8 cellular contexts compared by ENCODE assay signal in genomic region chr20:34522969-34523871, GRCh38. TPM values are rescaled to one million over a fixed set of nuclear protein-coding genes. Genes with fewer than 3 reads are reported as not detected.
DNase-seq lines count a peak whose midpoint lies in the region; ATAC-seq and TF ChIP-seq lines count a peak whose summit lies in the region.

No MANE protein-coding gene starts in this region.

- H3K9me3 Mint-ChIP-seq in Calu3 (ENCODE audit: low read depth, unreplicated experiment): no peaks in the 10 kb centered on the region

- TF ChIP-seq CTCF in Calu3 (IDR thresholded peaks at IDR 0.05; ENCODE audit: unreplicated experiment) (peak; percentile 88), IMR-90 (conservative IDR thresholded peaks at IDR 0.05; ENCODE audit: low read depth, low read length) (peak; percentile 72)

- dilution Hi-C loops in IMR-90 (cut with HindIII; ENCODE audit: low sequenced_read_pairs, unreplicated experiment): no loop called here

- DNase-seq in Calu3: peak; percentile 84
- DNase-seq in IMR-90: peak; percentile 81
- DNase-seq in SW 1271 (lab: John Stamatoyannopoulos, UW): peak; percentile 52 to 83
- DNase-seq in astrocyte of the hippocampus (ENCODE audit: low read depth, low spot score): peak; percentile 81
- peak; percentile 90 for DNase-seq in islet precursor cell
- peak; percentile 32 to 41 for DNase-seq in stimulated activated CD4-positive, alpha-beta T cell treated with anti-CD3 and anti-CD28 coated beads, Interleukin-15, amount 100 ng/mL, for 48 hours (ENCODE audit: low read depth in 2 of 2)

- in situ Hi-C loops in IMR-90 (cut with MboI; ENCODE audit: low sequenced_read_pairs): no loop called here

- TF ChIP-seq RAD21 in IMR-90 (IDR thresholded peaks at IDR 0.05; ENCODE audit: low read length): peak; percentile 82

- peaks cover 38 to 77% of the 10 kb centered on the region in 2 experiments for H3K79me1 ChIP-seq in IMR-90 (ENCODE audit: low read depth in 1 of 2, low read length in 2 of 2)

- peak overlapping the region; percentile 91 for H2AK5ac ChIP-seq in IMR-90 (ENCODE audit: low read depth, low read length)

- no peak overlapping the region for H3K4me3 ChIP-seq in IMR-90 (ENCODE audit: insufficient read depth, low read depth, low read length)

- H3K56ac ChIP-seq in IMR-90 (ENCODE audit: extremely low read depth, insufficient read depth, low read length): peak overlapping the region; percentile 22

- CTCF ChIA-PET in Calu3 (lab: Charles Lee) (interaction anchor here (0.6 to 2.7 kb wide), 14 partner anchors 9 to 1800 kb away, joined by 3 to 51 read pairs (median 4); partner anchors contain the start of gene AHCY), IMR-90 (lab: Yijun Ruan, JAX) (interaction anchor here (1.2 to 2.9 kb wide), 3 partner anchors 16 to 210 kb away, joined by 3 to 15 read pairs (median 7); no protein-coding TSS in a partner anchor)

- peak overlapping the region; percentile 67 for H2BK120ac ChIP-seq in IMR-90 (ENCODE audit: low read depth, low read length)

- H2BK15ac ChIP-seq in IMR-90 (ENCODE audit: low read depth, low read length): peak overlapping the region; percentile 22; the same call in 2 of the 3 replicates

- peak overlapping the region; percentile 47 for H3K18ac ChIP-seq in IMR-90 (ENCODE audit: low read depth, low read length)

- intact Hi-C loops in Calu3 (cut with micrococcal nuclease; ENCODE audit: unreplicated experiment): loop anchor here (2.0 to 5.0 kb wide), 2 partner anchors 41 to 210 kb away; no protein-coding TSS in a partner anchor
- intact Hi-C loops in IMR-90 (cut with micrococcal nuclease): loop anchor here (2.0 kb wide), 1 partner anchor 210 kb away; no protein-coding TSS in a partner anchor

- H2AK9ac ChIP-seq in IMR-90 (replicated peaks; ENCODE audit: low read depth, low read length, poor library complexity): peak overlapping the region; percentile 18

- H3K27me3 Mint-ChIP-seq in Calu3 (ENCODE audit: unreplicated experiment): no peaks in the 10 kb centered on the region

- peaks cover 41% of the 10 kb centered on the region for H3K9me1 ChIP-seq in IMR-90 (ENCODE audit: insufficient read depth, low read length)

- POLR2A ChIA-PET in IMR-90 (lab: Charles Lee; ENCODE audit: unreplicated experiment): no interaction called here

- H4K91ac ChIP-seq in IMR-90 (ENCODE audit: insufficient read depth, low read depth, low read length): peak overlapping the region; percentile 80

- H3K4me1 ChIP-seq in IMR-90 (ENCODE audit: control insufficient read depth, insufficient read depth, low read length): peaks cover 34% of the 10 kb centered on the region

- WGBS in IMR-90 (ENCODE audit: extremely low coverage in 2 of 2, insufficient read length in 1 of 2), 2 experiments: 25% methylated on average over 5 of the region's 17 CpGs; no CpG with 5 or more reads in 1 of the 2 experiments

- H4K5ac ChIP-seq in IMR-90 (ENCODE audit: low read depth, low read length): peak overlapping the region; percentile 5

- peak overlapping the region; percentile 61 for H2AFZ ChIP-seq in IMR-90 (replicated peaks; ENCODE audit: low read length, poor library complexity)

- no peaks in the 10 kb centered on the region for H3K27me3 ChIP-seq in IMR-90 (ENCODE audit: control insufficient read depth, insufficient read depth, low read length)

- H3K4me1 Mint-ChIP-seq in Calu3 (ENCODE audit: low read depth, unreplicated experiment): peaks cover 71% of the 10 kb centered on the region

- peak overlapping the region; percentile 86 for H3K27ac ChIP-seq in IMR-90 (ENCODE audit: insufficient read depth, low read length)

- H3K9me3 ChIP-seq in IMR-90 (ENCODE audit: control insufficient read depth, insufficient read depth, low read length): no peaks in the 10 kb centered on the region

- peak overlapping the region; percentile 92 for H2BK5ac ChIP-seq in IMR-90 (ENCODE audit: low read depth, low read length, poor library complexity, severe bottlenecking)

- peak overlapping the region; percentile 64 for H3K4me2 ChIP-seq in IMR-90 (ENCODE audit: low read depth, low read length)

- BruUV-seq in Calu3 (replicated peaks; lab: Mats Ljungman, UMichigan): no TSS peak
- no TSS peak for BruUV-seq in IMR-90 (replicated peaks; lab: Mats Ljungman, UMichigan)

- H3K36me3 ChIP-seq in IMR-90 (ENCODE audit: control insufficient read depth, insufficient read depth, low read length): peaks cover 18% of the 10 kb centered on the region

- H3K27ac Mint-ChIP-seq in Calu3 (ENCODE audit: unreplicated experiment): peak overlapping the region; percentile 39

- peak overlapping the region; percentile 2 for H3K9ac ChIP-seq in IMR-90 (ENCODE audit: low read depth, low read length)

- peak overlapping the region; percentile 86 for H3K4ac ChIP-seq in IMR-90 (ENCODE audit: low read depth, low read length)

- H2BK20ac ChIP-seq in IMR-90 (ENCODE audit: low read depth, low read length): peak overlapping the region; percentile 74

- H3K36me3 Mint-ChIP-seq in Calu3 (ENCODE audit: insufficient read depth, unreplicated experiment): peaks cover 58% of the 10 kb centered on the region

- H3K23ac ChIP-seq in IMR-90 (ENCODE audit: low read depth, low read length): peak overlapping the region; percentile 73

- peak overlapping the region; percentile 53 to 64 for H4K8ac ChIP-seq in IMR-90 (ENCODE audit: low read depth in 2 of 2, low read length in 2 of 2)

- ATAC-seq in IMR-90 (ENCODE audit: low read depth) (peak; percentile 8), GM18520 (IDR thresholded peaks at IDR 0.05; ENCODE audit: unreplicated experiment) (no peak), GM21360 (IDR thresholded peaks at IDR 0.05; ENCODE audit: unreplicated experiment) (no peak)

- no peak overlapping the region for H3K4me3 Mint-ChIP-seq in Calu3 (ENCODE audit: low read depth, unreplicated experiment)

- peaks cover 30% of the 10 kb centered on the region for H4K20me1 ChIP-seq in IMR-90 (ENCODE audit: insufficient read depth, low read length)

- no peak for TF ChIP-seq POLR2A in IMR-90 (IDR thresholded peaks at IDR 0.05; ENCODE audit: low read depth, low read length)

- H3K14ac ChIP-seq in IMR-90 (replicated peaks; ENCODE audit: low read depth, low read length): peak overlapping the region; percentile 56

TF ChIP-seq in IMR-90, 13 proteins besides CTCF, POLR2A, EP300 and RAD21:
- no peak for TF ChIP-seq RFX5 (IDR thresholded peaks at IDR 0.05; ENCODE audit: low read depth, low read length)
- peak; percentile 66 for TF ChIP-seq SMC3 (IDR thresholded peaks at IDR 0.05; ENCODE audit: low read depth, low read length)
- peak; percentile 73 for TF ChIP-seq RCOR1 (IDR thresholded peaks at IDR 0.05; ENCODE audit: insufficient replicate concordance, low read length)
- 0 out of 2 replicates have a peak, but pooled peaks have one; percentile 32 for TF ChIP-seq MXI1 (IDR thresholded peaks at IDR 0.05; ENCODE audit: borderline replicate concordance, low read depth, low read length)

RNA-seq across cellular contexts. Expression of gene DYNLRB1, which starts 7.0 kb away (rescaled TPM):
- total RNA-seq in Calu3 (2022) (214 and 229 TPM in 2 replicates), IMR-90 (2012; rRNA removed) (78.0 and 82.4 TPM in 2 replicates)
- polyA plus RNA-seq in IMR-90 (2012; rRNA removed): 380 and 406 TPM in 2 replicates
- polyA plus RNA-seq in IMR-90 (2012; cell fraction: cytosol; rRNA removed): 425 and 634 TPM in 2 replicates
- 82.6 and 188 TPM in 2 replicates for polyA plus RNA-seq in IMR-90 (2012; cell fraction: nucleus; rRNA removed; ENCODE audit: low replicate concordance)

RNA-seq across cellular contexts. Expression of gene MAP1LC3A, which starts 35.3 kb away (rescaled TPM):
- total RNA-seq in Calu3 (2022): 0.78 and 0.95 TPM in 2 replicates
- total RNA-seq in IMR-90 (2012; rRNA removed): 10.0 and 12.5 TPM in 2 replicates
- 39.7 and 50.7 TPM in 2 replicates for polyA plus RNA-seq in IMR-90 (2012; rRNA removed)
- polyA plus RNA-seq in IMR-90 (2012; cell fraction: cytosol; rRNA removed): 42.3 and 104 TPM in 2 replicates
- polyA plus RNA-seq in IMR-90 (2012; cell fraction: nucleus; rRNA removed; ENCODE audit: low replicate concordance): 149 and 281 TPM in 2 replicates

Comparison
In these comparisons a context has a peak if more than half of its experiments do, and no peak if none do; other contexts are left out.
1. DNase-seq: peak in every context shown above with its lines; median percentile 90 in islet precursor cell; 84 in Calu3; 81 in IMR-90; 81 in astrocyte of the hippocampus; 68 in SW 1271; 36 in stimulated activated CD4-positive, alpha-beta T cell treated with anti-CD3 and anti-CD28 coated beads, Interleukin-15, amount 100 ng/mL, for 48 hours.